ENCODE assay signal across 8 cellular contexts in genomic region chr5:123422433-123423277, GRCh38. TPM values are rescaled to one million over a fixed set of nuclear protein-coding genes. Genes with fewer than 3 reads are reported as not detected.
DNase-seq lines count a peak whose midpoint lies in the region; ATAC-seq, FAIRE-seq and TF ChIP-seq lines count a peak whose summit lies in the region.

No MANE protein-coding gene starts in this region.

- H4K20me1 ChIP-seq in keratinocyte (ENCODE audit: control insufficient read depth, extremely low read depth, insufficient read depth, low read length) = no peaks in the 10 kb centered on the region

- no peaks in the 10 kb centered on the region for H3K27me3 ChIP-seq in bronchial epithelial cell (ENCODE audit: control insufficient read depth, insufficient read depth, low read length)
- no peaks in the 10 kb centered on the region for H3K27me3 ChIP-seq in keratinocyte (ENCODE audit: control insufficient read depth, extremely low read depth, insufficient read depth, low read length)

- peaks cover 0 to 3% of the 10 kb centered on the region in 2 donors for H3K9me3 Mint-ChIP-seq in stimulated activated naive B cell treated with anti-CD40 and anti-IgM and Interleukin-4, amounts not matched to agents 10 μg/mL and 1 μg/mL and 100 μg/mL, for 72 hours

- peak overlapping the region; percentile 93 for H2AFZ ChIP-seq in keratinocyte (ENCODE audit: control insufficient read depth, low read length)

- FAIRE-seq in bronchial epithelial cell (lab: Jason Lieb, UNC) (no peak), keratinocyte (lab: Jason Lieb, UNC) (no peak)

- peaks cover 31% of the 10 kb centered on the region for H3K79me2 ChIP-seq in keratinocyte (ENCODE audit: control insufficient read depth, insufficient read depth, low read length)

- dilution Hi-C loops in keratinocyte (cut with MboI; ENCODE audit: extremely low pct_ligation_motif_present, low sequenced_read_pairs) = no loop called here

- H3K9ac ChIP-seq in keratinocyte (ENCODE audit: control insufficient read depth, extremely low read depth, insufficient read depth, low read length) = peak overlapping the region; percentile 88

- peak overlapping the region; percentile 97 for H3K4me2 ChIP-seq in keratinocyte (ENCODE audit: control insufficient read depth, extremely low read depth, insufficient read depth, low read depth, low read length)

- H3K27ac Mint-ChIP-seq in stimulated activated naive B cell treated with anti-CD40 and anti-IgM and Interleukin-4, amounts not matched to agents 10 μg/mL and 1 μg/mL and 100 μg/mL, for 72 hours = no peak overlapping the region

- H3K4me3 Mint-ChIP-seq in stimulated activated naive B cell treated with anti-CD40 and anti-IgM and Interleukin-4, amounts not matched to agents 10 μg/mL and 1 μg/mL and 100 μg/mL, for 72 hours = no peak overlapping the region

- H3K9me1 ChIP-seq in keratinocyte (ENCODE audit: control insufficient read depth, extremely low read depth, insufficient read depth, low read length) = no peaks in the 10 kb centered on the region

- DNase-seq in AG10803 (ENCODE audit: low read depth) (peak; percentile 27), GM12865 (ENCODE audit: low read depth) (peak; percentile 47), NCI-H526 treated with DMSO at 0.1 percent for 48 hours (lab: John Stamatoyannopoulos, UW) (peak; percentile 4), bronchial epithelial cell (ENCODE audit: low read depth) (peak; percentile 38), keratinocyte (ENCODE audit: low read depth, low spot score) (no peak), middle frontal gyrus (ENCODE audit: extremely low spot score, low spot score) (no peak)
- DNase-seq in stimulated activated naive B cell treated with anti-CD40 and anti-IgM and Interleukin-4, amounts not matched to agents 10 μg/mL and 1 μg/mL and 100 μg/mL, for 72 hours = no peak

- H3K36me3 ChIP-seq in bronchial epithelial cell (ENCODE audit: control insufficient read depth, insufficient read depth, low read length) (peaks cover 1% of the 10 kb centered on the region), keratinocyte (ENCODE audit: control insufficient read depth in 2 of 2, extremely low read depth in 1 of 2, insufficient read depth in 2 of 2, low read length in 2 of 2) (peaks cover 0 to 2% of the 10 kb centered on the region in 2 experiments)

- H3K4me3 ChIP-seq in AG10803 (ENCODE audit: low read length) (peak overlapping the region; percentile 84), GM12865 (ENCODE audit: low read depth, low read length) (peak overlapping the region; percentile 92), bronchial epithelial cell (ENCODE audit: low read depth, low read length) (peak overlapping the region; percentile 83), keratinocyte (ENCODE audit: control insufficient read depth in 2 of 3, extremely low read depth in 1 of 3, insufficient read depth in 2 of 3, low read depth in 1 of 3, low read length in 3 of 3) (peak overlapping the region; percentile 70 to 97 (median 93))

- H3K4me1 ChIP-seq in keratinocyte (ENCODE audit: control insufficient read depth, extremely low read depth, insufficient read depth, low read length) = peaks cover 7% of the 10 kb centered on the region

- peaks cover 4 to 15% of the 10 kb centered on the region in 2 donors for H3K4me1 Mint-ChIP-seq in stimulated activated naive B cell treated with anti-CD40 and anti-IgM and Interleukin-4, amounts not matched to agents 10 μg/mL and 1 μg/mL and 100 μg/mL, for 72 hours

- H3K27me3 Mint-ChIP-seq in stimulated activated naive B cell treated with anti-CD40 and anti-IgM and Interleukin-4, amounts not matched to agents 10 μg/mL and 1 μg/mL and 100 μg/mL, for 72 hours = no peaks in the 10 kb centered on the region

- peak; percentile 12 for ATAC-seq in HG02884 (IDR thresholded peaks at IDR 0.05; ENCODE audit: unreplicated experiment)
- ATAC-seq in stimulated activated naive B cell treated with anti-CD40 and anti-IgM and Interleukin-4, amounts not matched to agents 10 μg/mL and 1 μg/mL and 100 μg/mL, for 72 hours (replicated peaks) = peak; percentile 12

- peaks cover 0 to 3% of the 10 kb centered on the region in 2 donors for H3K36me3 Mint-ChIP-seq in stimulated activated naive B cell treated with anti-CD40 and anti-IgM and Interleukin-4, amounts not matched to agents 10 μg/mL and 1 μg/mL and 100 μg/mL, for 72 hours

- peak overlapping the region; percentile 92 for H3K27ac ChIP-seq in keratinocyte (ENCODE audit: control insufficient read depth, insufficient read depth, low read length)

- no peaks in the 10 kb centered on the region for H3K9me3 ChIP-seq in keratinocyte (ENCODE audit: control insufficient read depth, low read depth, low read length)

- TF ChIP-seq CTCF in AG10803 (conservative IDR thresholded peaks at IDR 0.05; ENCODE audit: low read length) (no peak), GM12865 (IDR thresholded peaks at IDR 0.05; ENCODE audit: insufficient read depth, low read depth, low read length, missing control alignments) (no peak), bronchial epithelial cell (IDR thresholded peaks at IDR 0.05; ENCODE audit: insufficient read depth, low read length, severe bottlenecking) (no peak), keratinocyte (optimal IDR thresholded peaks at IDR 0.05 in 1 of 3, IDR thresholded peaks at IDR 0.05 in 1 of 3, conservative IDR thresholded peaks at IDR 0.05 in 1 of 3; ENCODE audit: extremely low read depth in 1 of 3, insufficient read depth in 2 of 3, low read length in 3 of 3) (no peak)

RNA-seq across cellular contexts. Expression of gene CEP120, which starts 0.5 kb away (rescaled TPM):
- total RNA-seq in bronchial epithelial cell = 13.8 and 15.0 TPM in 2 replicates
- polyA plus RNA-seq in keratinocyte = 8.4 to 11.7 TPM (median 10.8 TPM) in 3 replicates
- 8.2 TPM for polyA plus RNA-seq in keratinocyte (2011; ENCODE audit: low read depth)
- polyA plus RNA-seq in keratinocyte (2011; cell fraction: cytosol; rRNA removed) = 4.1 and 13.0 TPM in 2 replicates
- polyA plus RNA-seq in keratinocyte (2011; cell fraction: nucleus; rRNA removed) = 14.0 and 15.1 TPM in 2 replicates
- 4.2 and 4.8 TPM in 2 replicates for polyA plus RNA-seq in keratinocyte (2012; ENCODE audit: low replicate concordance)
- 10.7 to 41.6 TPM (median 35.3 TPM) in 3 replicates for polyA minus RNA-seq in keratinocyte
- 11.1 TPM for polyA minus RNA-seq in keratinocyte (2011; cell fraction: cytosol; rRNA and poly(A)+ RNA removed)
- 13.7 and 29.1 TPM in 2 replicates for polyA minus RNA-seq in keratinocyte (2011; cell fraction: nucleus; rRNA and poly(A)+ RNA removed)

Comparison
In these comparisons a context has a peak if more than half of its experiments do, and no peak if none do; other contexts are left out.
1. DNase-seq: peak in AG10803 (single experiment), GM12865 (single experiment), NCI-H526 treated with DMSO at 0.1 percent for 48 hours (single experiment) and bronchial epithelial cell (single experiment); none in keratinocyte (single experiment), stimulated activated naive B cell treated with anti-CD40 and anti-IgM and Interleukin-4, amounts not matched to agents 10 μg/mL and 1 μg/mL and 100 μg/mL, for 72 hours (single experiment) and middle frontal gyrus (single experiment).
2. Peak in every context shown above with its lines, with median percentiles within 50 percentile points of each other: H3K4me3 ChIP-seq.